Comparison of ENCODE assay signal across 8 cellular contexts in genomic region chr18:13465126-13465446, GRCh38.
DNase-seq lines count a peak whose midpoint lies in the region; ATAC-seq, FAIRE-seq and TF ChIP-seq lines count a peak whose summit lies in the region.

No MANE protein-coding gene starts in this region.

- H3K4me1 ChIP-seq in OCI-LY1 (ENCODE audit: insufficient read depth, low read length, severe bottlenecking) = peaks cover 37% of the 10 kb centered on the region
- peaks cover 0 to 22% (median 0%) of the 10 kb centered on the region in 3 donors for H3K4me1 ChIP-seq in gastroesophageal sphincter

- H4K20me1 ChIP-seq in OCI-LY1 (ENCODE audit: insufficient read depth, low read length) = no peaks in the 10 kb centered on the region

- peaks cover 8% of the 10 kb centered on the region for H3K9me3 Mint-ChIP-seq in memory B cell

- TF ChIP-seq EP300 in gastroesophageal sphincter (IDR thresholded peaks at IDR 0.05) = no peak

- FAIRE-seq in GM12891 (lab: Jason Lieb, UNC) = no peak

- peak overlapping the region; percentile 40 for H3K27ac ChIP-seq in OCI-LY1 (ENCODE audit: low read depth, low read length, poor library complexity, severe bottlenecking)
- H3K27ac ChIP-seq in gastroesophageal sphincter = peak overlapping the region in 2 of 4 donors; percentile 2 to 24

- peak overlapping the region; percentile 92 for H3K4me3 Mint-ChIP-seq in memory B cell

- H3K9me3 ChIP-seq in OCI-LY1 (ENCODE audit: low read length) (peaks cover 16% of the 10 kb centered on the region), gastroesophageal sphincter (no peaks in the 10 kb centered on the region)

- DNase-seq in GM12864 (ENCODE audit: low read depth) (no peak), memory B cell (ENCODE audit: low spot score in 2 of 2) (no peak), SW 1271 (lab: John Stamatoyannopoulos, UW) (no peak), GM12891 (ENCODE audit: insufficient read length, low spot score) (no peak), HuH-7.5 (ENCODE audit: low spot score) (no peak)

- H3F3A ChIP-seq in OCI-LY1 (ENCODE audit: insufficient read depth, low read length) = peaks cover 4% of the 10 kb centered on the region; the same call in 1 of the 2 replicates

- peak overlapping the region; percentile 49 for H3K9ac ChIP-seq in OCI-LY1 (ENCODE audit: low read length)

- H3K4me1 Mint-ChIP-seq in memory B cell = peaks cover 23% of the 10 kb centered on the region

- ATAC-seq in GM21526 (IDR thresholded peaks at IDR 0.05; ENCODE audit: low FRiP score, unreplicated experiment) (peak; percentile 46), memory B cell (ENCODE audit: low read depth) (no peak), gastroesophageal sphincter (no peak)

- H3K27me3 Mint-ChIP-seq in memory B cell = no peaks in the 10 kb centered on the region

- 74 to 77% methylated on average over 4 of the region's 4 CpGs for WGBS in gastroesophageal sphincter (ENCODE audit: low coverage in 1 of 2), 2 donors

- H3K9me2 ChIP-seq in OCI-LY1 (ENCODE audit: low read depth, low read length) = no peaks in the 10 kb centered on the region

- H3K4me3 ChIP-seq in GM12864 (ENCODE audit: low read depth, low read length) = peak overlapping the region; percentile 57
- peak overlapping the region; percentile 58 for H3K4me3 ChIP-seq in OCI-LY1 (ENCODE audit: low read depth, low read length, poor library complexity, severe bottlenecking)
- no peak overlapping the region for H3K4me3 ChIP-seq in gastroesophageal sphincter

- H3K4me2 ChIP-seq in OCI-LY1 (ENCODE audit: low read length) = peak overlapping the region; percentile 68

- peak overlapping the region; percentile 90 for H3K27ac Mint-ChIP-seq in memory B cell

- peaks cover 14% of the 10 kb centered on the region for H3K36me3 Mint-ChIP-seq in memory B cell

- peaks cover 13% of the 10 kb centered on the region for H3K36me3 ChIP-seq in OCI-LY1 (ENCODE audit: insufficient read depth, low read length)
- H3K36me3 ChIP-seq in gastroesophageal sphincter = no peaks in the 10 kb centered on the region

- no peak for TF ChIP-seq POLR2A in gastroesophageal sphincter (IDR thresholded peaks at IDR 0.05)
- no peak for TF ChIP-seq POLR2A in GM12891 (IDR thresholded peaks at IDR 0.05; ENCODE audit: low read depth, low read length)

- TF ChIP-seq CTCF in GM12864 (IDR thresholded peaks at IDR 0.05; ENCODE audit: low read depth, low read length, missing control alignments) = no peak
- no peak for TF ChIP-seq CTCF in OCI-LY1 (IDR thresholded peaks at IDR 0.05; ENCODE audit: low read length)
- no peak for TF ChIP-seq CTCF in gastroesophageal sphincter (IDR thresholded peaks at IDR 0.05)

- peak overlapping the region; percentile 5; the same call in 1 of the 2 replicates for H2AFZ ChIP-seq in OCI-LY1 (ENCODE audit: low read length)

- H3K27me3 ChIP-seq in OCI-LY1 (ENCODE audit: insufficient read depth, low read length) = no peaks in the 10 kb centered on the region
- H3K27me3 ChIP-seq in gastroesophageal sphincter = no peaks in the 10 kb centered on the region

- no peaks in the 10 kb centered on the region for H3K79me2 ChIP-seq in OCI-LY1 (ENCODE audit: insufficient read depth, low read length)

TF ChIP-seq in GM12891, 5 proteins besides CTCF, POLR2A, EP300 and RAD21:
- TF ChIP-seq PAX5 (IDR thresholded peaks at IDR 0.05; ENCODE audit: insufficient read depth, low read length, severe bottlenecking) (no peak), TAF1 (IDR thresholded peaks at IDR 0.05; ENCODE audit: low read depth, low read length) (no peak), SPI1 (IDR thresholded peaks at IDR 0.05; ENCODE audit: low read depth, low read length) (no peak), POU2F2 (IDR thresholded peaks at IDR 0.05; ENCODE audit: low read depth, low read length) (no peak), POLR2AphosphoS5 (IDR thresholded peaks at IDR 0.05; ENCODE audit: low read depth, low read length) (no peak)

Comparison
In these comparisons a context has a peak if more than half of its experiments do, and no peak if none do; other contexts are left out.
1. H3K4me3 ChIP-seq: peak in GM12864 (single experiment) and OCI-LY1 (single experiment); none in gastroesophageal sphincter (0 of 2).